In the genomic region with DNA sequence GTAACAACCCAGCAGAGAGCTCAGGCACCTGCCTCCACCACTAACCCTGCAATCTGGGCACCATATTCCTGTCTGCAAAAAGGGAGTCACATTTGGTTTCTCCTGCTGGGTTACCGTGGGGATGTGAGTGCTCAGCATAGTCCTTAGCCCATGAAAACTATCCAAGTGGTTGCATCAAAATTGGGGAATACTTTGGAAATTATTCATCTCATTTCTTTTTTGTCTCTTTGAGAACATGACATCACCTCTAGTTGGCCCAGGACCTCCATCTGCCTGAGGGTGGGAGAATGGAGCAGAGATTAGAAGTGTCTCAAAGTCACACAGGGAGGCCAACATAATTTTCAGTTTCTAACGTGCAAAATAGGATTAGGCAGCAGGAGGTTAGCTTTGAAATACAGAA, we compare ENCODE assay signal across 17 cellular contexts. TPM values are rescaled to one million over a fixed set of nuclear protein-coding genes. Genes with fewer than 3 reads are reported as not detected.
"Had no signal": no experiment of that assay in that cellular context is flagged by ENCODE, and none has a peak within 500 bp of the region (broad histone marks: within the 10 kb centered on the region; RNA-seq: fewer than 3 reads in every experiment).

No MANE protein-coding gene starts in this region.

- ATAC-seq: psoas muscle, sciatic nerve, WTC11 had no signal

- H3K27ac Mint-ChIP-seq: activated naive CD8-positive, alpha-beta T cell; WTC11 had no signal

- H3K36me3 ChIP-seq: esophagus squamous epithelium, SJSA1 had no signal

- H3K27ac ChIP-seq: psoas muscle, SJSA1 had no signal

- H3K27me3 Mint-ChIP-seq: activated naive CD8-positive, alpha-beta T cell had no signal

- H3K4me3 ChIP-seq: esophagus squamous epithelium, psoas muscle, SJSA1 had no signal

- H3K4me3 Mint-ChIP-seq: activated naive CD8-positive, alpha-beta T cell; WTC11 had no signal

- DNase-seq: activated CD4-positive, alpha-beta T cell treated with anti-CD3 and anti-CD28 coated beads for 48 hours; activated CD8-positive, alpha-beta memory T cell treated with anti-CD3 and anti-CD28 coated beads for 24 hours; esophagus squamous epithelium; psoas muscle; stimulated activated CD4-positive, alpha-beta T cell treated with anti-CD3 and anti-CD28 coated beads, Interleukin-2, amount 100 ng/mL, for 24 hours; stimulated activated naive CD4-positive, alpha-beta T cell; T-helper 1 cell; trophoblast cell had no signal

- H3K4me1 ChIP-seq: psoas muscle had no signal

RNA-seq across cellular contexts. Expression of a gene that starts 19.3 kb away (rescaled TPM):
- total RNA-seq: bronchial epithelial cell, chondrocyte, esophagus squamous epithelium, glomerular endothelial cell, osteoblast, psoas muscle, sciatic nerve, SJSA1, WTC11 had no signal
- polyA plus RNA-seq: neural cell, psoas muscle had no signal
